ENCODE assay signal across 24 cellular contexts in genomic region chr1:70153739-70154138, GRCh38.
"Had no signal": no experiment of that assay in that cellular context is flagged by ENCODE, and none has a peak within 500 bp of the region (broad histone marks: within the 10 kb centered on the region; RNA-seq: fewer than 3 reads in every experiment).

No MANE protein-coding gene starts in this region.

- DNase-seq: islet precursor cell; left ventricle myocardium inferior; mesendoderm; naive B cell; natural killer cell; nephron progenitor cell; ovary; stimulated activated CD4-positive, alpha-beta T cell treated with anti-CD3 and anti-CD28 coated beads, Interleukin-12 subunit alpha, Interleukin-12 subunit beta, amount 100 ng/mL, for 4 hours; stimulated activated CD4-positive, alpha-beta T cell treated with anti-CD3 and anti-CD28 coated beads, Interleukin-15, amount 100 ng/mL, for 24 hours; stimulated activated CD4-positive, alpha-beta T cell treated with anti-CD3 and anti-CD28 coated beads, Interleukin-2, amount 100 ng/mL, for 24 hours; stimulated activated CD4-positive, alpha-beta T cell treated with anti-CD3 and anti-CD28 coated beads, Interleukin-4, amount 100 ng/mL, for 1 hour; stimulated activated naive B cell treated with anti-CD40 and anti-IgM and Interleukin-4, amounts not matched to agents 10 μg/mL and 1 μg/mL and 100 μg/mL, for 72 hours; substantia nigra; transverse colon; upper lobe of left lung had no signal

- H3K4me1 Mint-ChIP-seq: mesothelial cell of epicardium; naive B cell; nephron progenitor cell; stimulated activated naive B cell treated with anti-CD40 and anti-IgM and Interleukin-4, amounts not matched to agents 10 μg/mL and 1 μg/mL and 100 μg/mL, for 72 hours had no signal

- H3K27me3 ChIP-seq: hepatocyte, ovary, right atrium auricular region, transverse colon, upper lobe of left lung, vagina had no signal

- H3K36me3 ChIP-seq: ovary, right atrium auricular region had no signal

- H2AFZ ChIP-seq: hepatocyte had no signal

- H3K27ac Mint-ChIP-seq: mesothelial cell of epicardium; natural killer cell; nephron progenitor cell; progenitor cell of endocrine pancreas; stimulated activated naive B cell treated with anti-CD40 and anti-IgM and Interleukin-4, amounts not matched to agents 10 μg/mL and 1 μg/mL and 100 μg/mL, for 72 hours; stimulated activated naive CD8-positive, alpha-beta T cell treated with anti-CD3 and anti-CD28 coated beads, Interleukin-15, Interleukin-2, amounts not matched to agents 100 ng/mL and 50 ng/mL, for 24 hours had no signal

- H3K4me3 ChIP-seq: hepatocyte, left ventricle myocardium inferior, lung, ovary, right atrium auricular region, skin epidermis, transverse colon, upper lobe of left lung, vagina had no signal

- H3K4me2 ChIP-seq: hepatocyte had no signal

- H3K27me3 Mint-ChIP-seq: naive B cell; progenitor cell of endocrine pancreas; stimulated activated naive B cell treated with anti-CD40 and anti-IgM and Interleukin-4, amounts not matched to agents 10 μg/mL and 1 μg/mL and 100 μg/mL, for 72 hours; stimulated activated naive CD8-positive, alpha-beta T cell treated with anti-CD3 and anti-CD28 coated beads, Interleukin-15, Interleukin-2, amounts not matched to agents 100 ng/mL and 50 ng/mL, for 24 hours had no signal

- H3K9me3 ChIP-seq: left ventricle myocardium inferior, ovary, right atrium auricular region, transverse colon, upper lobe of left lung, vagina had no signal

- H3K79me2 ChIP-seq: hepatocyte had no signal

- ATAC-seq: natural killer cell; sciatic nerve; stimulated activated naive B cell treated with anti-CD40 and anti-IgM and Interleukin-4, amounts not matched to agents 10 μg/mL and 1 μg/mL and 100 μg/mL, for 72 hours had no signal

- H3K36me3 Mint-ChIP-seq: natural killer cell had no signal

- H3K4me3 Mint-ChIP-seq: mesothelial cell of epicardium; naive B cell; natural killer cell; nephron progenitor cell; stimulated activated naive B cell treated with anti-CD40 and anti-IgM and Interleukin-4, amounts not matched to agents 10 μg/mL and 1 μg/mL and 100 μg/mL, for 72 hours; stimulated activated naive CD8-positive, alpha-beta T cell treated with anti-CD3 and anti-CD28 coated beads, Interleukin-15, Interleukin-2, amounts not matched to agents 100 ng/mL and 50 ng/mL, for 24 hours had no signal

- H3K9me3 Mint-ChIP-seq: mesothelial cell of epicardium; naive B cell; natural killer cell; nephron progenitor cell; stimulated activated naive B cell treated with anti-CD40 and anti-IgM and Interleukin-4, amounts not matched to agents 10 μg/mL and 1 μg/mL and 100 μg/mL, for 72 hours; stimulated activated naive CD8-positive, alpha-beta T cell treated with anti-CD3 and anti-CD28 coated beads, Interleukin-15, Interleukin-2, amounts not matched to agents 100 ng/mL and 50 ng/mL, for 24 hours had no signal

- H3K27ac ChIP-seq: hepatocyte, left ventricle myocardium inferior, ovary, right atrium auricular region, skin epidermis, transverse colon, upper lobe of left lung, vagina had no signal

- H3K4me1 ChIP-seq: left ventricle myocardium inferior, right atrium auricular region, transverse colon, upper lobe of left lung, vagina had no signal
